ENCODE assay signal across 21 cellular contexts in genomic region chr1:92923664-92924063, GRCh38. TPM values are rescaled to one million over a fixed set of nuclear protein-coding genes. Genes with fewer than 3 reads are reported as not detected.
DNase-seq lines count a peak whose midpoint lies in the region; ATAC-seq and TF ChIP-seq lines count a peak whose summit lies in the region.
"Had no signal": no experiment of that assay in that cellular context is flagged by ENCODE, and none has a peak within 500 bp of the region (broad histone marks: within the 10 kb centered on the region; RNA-seq: fewer than 3 reads in every experiment).

No MANE protein-coding gene starts in this region.

- H3K79me2 ChIP-seq in hepatocyte: no peaks in the 10 kb centered on the region

- no peaks in the 10 kb centered on the region for H3K27me3 Mint-ChIP-seq in CD8-positive, alpha-beta memory T cell
- H3K27me3 Mint-ChIP-seq: activated naive CD8-positive, alpha-beta T cell had no signal

- no peak for TF ChIP-seq CTCF in hepatocyte (IDR thresholded peaks at IDR 0.05; ENCODE audit: poor library complexity)

- H3K4me1 ChIP-seq in subcutaneous abdominal adipose tissue (ENCODE audit: control insufficient read depth in 5 of 5, insufficient read depth in 5 of 5, low read length in 5 of 5): peaks cover 2 to 31% (median 22%) of the 10 kb centered on the region in 5 donors
- no peaks in the 10 kb centered on the region for H3K4me1 ChIP-seq in hepatocyte (ENCODE audit: insufficient read depth)
- H3K4me1 ChIP-seq in CD8-positive, alpha-beta memory T cell (ENCODE audit: insufficient read depth, low read length): no peaks in the 10 kb centered on the region
- H3K4me1 ChIP-seq: neural progenitor cell, SJCRH30 had no signal

- no peaks in the 10 kb centered on the region for H3K9me3 ChIP-seq in subcutaneous abdominal adipose tissue (ENCODE audit: control insufficient read depth in 5 of 5, low read length in 5 of 5)
- no peaks in the 10 kb centered on the region for H3K9me3 ChIP-seq in hepatocyte (ENCODE audit: low read depth)
- no peaks in the 10 kb centered on the region for H3K9me3 ChIP-seq in CD8-positive, alpha-beta memory T cell (ENCODE audit: low read length)
- H3K9me3 ChIP-seq: gastrocnemius medialis, SJCRH30, thoracic aorta had no signal

- no peak overlapping the region for H3K27ac Mint-ChIP-seq in CD8-positive, alpha-beta memory T cell
- H3K27ac Mint-ChIP-seq: activated naive CD8-positive, alpha-beta T cell; activated T-cell treated with anti-CD3 and anti-CD28 coated beads, Interleukin-2, amount 50 U/mL, for 72 hours; neural progenitor cell had no signal

- H3K4me3 Mint-ChIP-seq in CD8-positive, alpha-beta memory T cell: no peak overlapping the region
- H3K4me3 Mint-ChIP-seq: activated naive CD8-positive, alpha-beta T cell; activated T-cell treated with anti-CD3 and anti-CD28 coated beads, Interleukin-2, amount 50 U/mL, for 72 hours; neural progenitor cell had no signal

- H3K4me3 ChIP-seq in subcutaneous abdominal adipose tissue (ENCODE audit: low read depth in 1 of 5, low read length in 5 of 5) (peak overlapping the region in 1 of 5 donors; percentile 22), hepatocyte (no peak overlapping the region)
- H3K4me3 ChIP-seq in CD8-positive, alpha-beta memory T cell (ENCODE audit: low read length): no peak overlapping the region
- H3K4me3 ChIP-seq: gastrocnemius medialis, neural progenitor cell, SJCRH30, spleen, thoracic aorta had no signal

- peak; percentile 46 for DNase-seq in GM03348 (ENCODE audit: low spot score)
- DNase-seq in OCI-M1 (lab: John Stamatoyannopoulos, UW): peak; percentile 44
- peak; percentile 64 for DNase-seq in fibroblast of peridontal ligament (ENCODE audit: extremely low read depth)
- no peak for DNase-seq in hepatocyte (ENCODE audit: low spot score)
- no peak for DNase-seq in CD8-positive, alpha-beta memory T cell
- DNase-seq: activated CD4-positive, CD25-positive, alpha-beta regulatory T cell; activated CD8-positive, alpha-beta memory T cell treated with anti-CD3 and anti-CD28 coated beads for 24 hours; activated T-cell treated with anti-CD3 and anti-CD28 coated beads, Interleukin-2, amount 50 U/mL, for 72 hours; gastrocnemius medialis; Karpas-422; NCI-H1092 treated with DMSO at 0.1 percent for 48 hours; NCI-H2029 treated with DMSO at 0.1 percent for 48 hours; NCI-H526; SJCRH30; spleen had no signal

- no peak overlapping the region for H2AFZ ChIP-seq in hepatocyte
- H2AFZ ChIP-seq: neural progenitor cell had no signal

- H3K36me3 Mint-ChIP-seq in CD8-positive, alpha-beta memory T cell: peaks cover 10 to 18% (median 12%) of the 10 kb centered on the region in 3 donors
- H3K36me3 Mint-ChIP-seq: neural progenitor cell had no signal

- no peaks in the 10 kb centered on the region for H3K9me2 ChIP-seq in hepatocyte (replicated peaks; ENCODE audit: insufficient read depth)

- POLR2A ChIA-PET in CD8-positive, alpha-beta memory T cell (lab: Charles Lee): no interaction called here

- ATAC-seq in HG03565 (IDR thresholded peaks at IDR 0.05; ENCODE audit: unreplicated experiment): no peak
- ATAC-seq: activated T-cell treated with anti-CD3 and anti-CD28 coated beads, Interleukin-2, amount 50 U/mL, for 72 hours; gastrocnemius medialis had no signal

- 84% methylated on average over 4 of the region's 4 CpGs for WGBS in hepatocyte (ENCODE audit: low lambda C conversion rate, missing lambda C conversion rate)

- no peaks in the 10 kb centered on the region for H3K36me3 ChIP-seq in subcutaneous abdominal adipose tissue (ENCODE audit: control insufficient read depth in 5 of 5, insufficient read depth in 5 of 5, low read length in 5 of 5)
- H3K36me3 ChIP-seq in hepatocyte (replicated peaks; ENCODE audit: insufficient read depth, low read depth): no peaks in the 10 kb centered on the region
- H3K36me3 ChIP-seq in CD8-positive, alpha-beta memory T cell (ENCODE audit: insufficient read depth, low read length): no peaks in the 10 kb centered on the region
- H3K36me3 ChIP-seq: gastrocnemius medialis, neural progenitor cell, SJCRH30, thoracic aorta had no signal

- H3K4me2 ChIP-seq in hepatocyte: no peak overlapping the region
- H3K4me2 ChIP-seq: neural progenitor cell had no signal

- H3K27ac ChIP-seq in subcutaneous abdominal adipose tissue (ENCODE audit: low read depth, low read length) (peak overlapping the region; percentile 82), hepatocyte (no peak overlapping the region)
- no peak overlapping the region for H3K27ac ChIP-seq in CD8-positive, alpha-beta memory T cell (ENCODE audit: low read depth, low read length)
- H3K27ac ChIP-seq: C4-2B, neural progenitor cell, SJCRH30, spleen, thoracic aorta had no signal

- H3K9ac ChIP-seq in subcutaneous abdominal adipose tissue (ENCODE audit: low read length in 5 of 5): peak overlapping the region in 2 of 5 donors; percentile 4 to 40
- H3K9ac ChIP-seq: neural progenitor cell had no signal

- no peaks in the 10 kb centered on the region for H3K27me3 ChIP-seq in subcutaneous abdominal adipose tissue (ENCODE audit: control insufficient read depth in 5 of 5, insufficient read depth in 4 of 5, low read length in 5 of 5)
- no peaks in the 10 kb centered on the region for H3K27me3 ChIP-seq in hepatocyte
- H3K27me3 ChIP-seq in CD8-positive, alpha-beta memory T cell (ENCODE audit: insufficient read depth, low read length, poor library complexity, severe bottlenecking): no peaks in the 10 kb centered on the region
- H3K27me3 ChIP-seq: gastrocnemius medialis, neural progenitor cell, SJCRH30, spleen had no signal

- H4K20me1 ChIP-seq in hepatocyte (ENCODE audit: insufficient read depth, poor library complexity, severe bottlenecking): no peaks in the 10 kb centered on the region

- CTCF ChIA-PET in CD8-positive, alpha-beta memory T cell (lab: Charles Lee): no interaction called here

- peaks cover 13 to 34% (median 13%) of the 10 kb centered on the region in 3 donors for H3K4me1 Mint-ChIP-seq in CD8-positive, alpha-beta memory T cell
- H3K4me1 Mint-ChIP-seq: neural progenitor cell had no signal

- H3K9me3 Mint-ChIP-seq in CD8-positive, alpha-beta memory T cell: no peaks in the 10 kb centered on the region
- H3K9me3 Mint-ChIP-seq: neural progenitor cell had no signal

RNA-seq across cellular contexts. Expression of gene DIPK1A, which starts 37.6 kb away (rescaled TPM):
- 19.7 and 21.2 TPM in 2 replicates for total RNA-seq in hepatocyte
- polyA plus RNA-seq in hepatocyte: 16.1 and 18.0 TPM in 2 replicates
- 10 to 100 TPM; 10.9 to 12.9 TPM for total RNA-seq in CD8-positive, alpha-beta memory T cell
- polyA plus RNA-seq in CD8-positive, alpha-beta memory T cell: 15.7 TPM

Comparison
In these comparisons a context has a peak if more than half of its experiments do, and no peak if none do; other contexts are left out.
1. DNase-seq: peak in GM03348 (single experiment), OCI-M1 (single experiment) and fibroblast of peridontal ligament (single experiment); none in hepatocyte (single experiment) and CD8-positive, alpha-beta memory T cell (0 of 5).